Comparison of ENCODE assay signal across 11 cellular contexts in genomic region chr3:118298133-118298532, GRCh38.
"Had no signal": no experiment of that assay in that cellular context is flagged by ENCODE, and none has a peak within 500 bp of the region (broad histone marks: within the 10 kb centered on the region; RNA-seq: fewer than 3 reads in every experiment).

No MANE protein-coding gene starts in this region.

- H3K36me3 Mint-ChIP-seq: IgD-negative memory B cell had no signal

- H3K4me2 ChIP-seq: KMS-11 had no signal

- H2AFZ ChIP-seq: GM23248 had no signal

- H3K9me3 ChIP-seq: HAP-1 had no signal

- H3K9me3 Mint-ChIP-seq: IgD-negative memory B cell had no signal

- H3K4me3 Mint-ChIP-seq: HFFc6, IgD-negative memory B cell had no signal

- H3K27ac Mint-ChIP-seq: HFFc6, IgD-negative memory B cell had no signal

- H3K4me3 ChIP-seq: GM23248, HAP-1 had no signal

- H3K27me3 Mint-ChIP-seq: IgD-negative memory B cell had no signal

- H3K4me1 ChIP-seq: HAP-1 had no signal

- H3K9ac ChIP-seq: GM23248, KMS-11 had no signal

- H3K36me3 ChIP-seq: HAP-1 had no signal

- H3K4me1 Mint-ChIP-seq: IgD-negative memory B cell had no signal

- DNase-seq: GM23248, GOT3, H7, HFFc6, KBM-7 had no signal

- H3K27ac ChIP-seq: GM23248, HL-60, KMS-11 had no signal

- ATAC-seq: HCT116, HepG2 had no signal
